ENCODE assay signal across 11 cellular contexts in the genomic region with DNA sequence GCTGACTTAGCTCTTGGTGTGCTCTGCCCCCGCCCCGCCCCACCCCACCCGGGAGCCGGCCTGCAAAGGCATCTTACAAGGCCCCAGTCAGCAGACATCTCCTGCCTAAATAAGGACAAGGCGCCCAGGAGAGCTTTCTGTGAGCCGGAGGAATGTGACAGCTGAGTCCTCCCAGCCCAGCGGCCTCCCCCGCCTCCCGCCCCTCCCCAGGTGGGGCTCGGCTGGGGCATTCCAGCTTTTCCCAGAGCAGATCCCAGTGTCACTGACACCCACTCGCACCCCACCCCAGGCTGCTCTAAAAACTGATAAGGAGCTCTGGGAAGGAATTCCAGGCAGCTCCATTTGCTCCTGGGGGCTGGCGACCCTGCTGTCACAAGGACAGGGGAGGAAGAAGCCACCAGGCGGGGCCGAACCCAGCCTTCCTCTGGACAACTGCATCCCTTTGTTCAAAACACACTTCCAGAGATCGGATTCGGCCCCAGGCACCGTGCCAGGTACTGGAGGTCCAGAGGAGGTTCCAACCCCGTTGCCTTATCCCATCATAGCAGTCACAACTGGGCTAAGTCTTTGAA. TPM values are rescaled to one million over a fixed set of nuclear protein-coding genes. Genes with fewer than 3 reads are reported as not detected.
A peak's percentile ranks its signal among the peaks of the same experiment; 100 is the strongest.
DNase-seq lines count a peak whose midpoint lies in the region; ATAC-seq, FAIRE-seq and TF ChIP-seq lines count a peak whose summit lies in the region.
"Had no signal": no experiment of that assay in that cellular context is flagged by ENCODE, and none has a peak within 500 bp of the region (broad histone marks: within the 10 kb centered on the region; RNA-seq: fewer than 3 reads in every experiment).

No MANE protein-coding gene starts in this region.

- H3K4me2 ChIP-seq in H1 (ENCODE audit: insufficient read depth in 1 of 2, low read depth in 2 of 2, low read length in 2 of 2), result peak overlapping the region in 1 of 2 experiments; percentile 26; a peak in 2 of 4 replicates

- H4K8ac ChIP-seq in H1 (ENCODE audit: extremely low read depth, insufficient read depth, low read length), result no peak overlapping the region

- no peak overlapping the region for H3K4ac ChIP-seq in H1 (replicated peaks; ENCODE audit: insufficient read length, low read depth, low read length)

- no peaks in the 10 kb centered on the region for H3K79me2 ChIP-seq in H1 (ENCODE audit: control insufficient read depth in 1 of 2, insufficient read depth in 2 of 2, low read length in 2 of 2)

- no peak for TF ChIP-seq EP300 in H1 (IDR thresholded peaks at IDR 0.05; ENCODE audit: borderline replicate concordance in 1 of 2, low read depth in 2 of 2, low read length in 2 of 2)

- no peak overlapping the region for H3K23ac ChIP-seq in H1 (ENCODE audit: insufficient read length)

- H3K27me3 ChIP-seq in H1 (replicated peaks in 1 of 4; ENCODE audit: control insufficient read depth in 3 of 4, extremely low read depth in 1 of 4, insufficient read depth in 3 of 4, low read length in 3 of 4), result no peaks in the 10 kb centered on the region
- H3K27me3 ChIP-seq in skeletal muscle tissue (ENCODE audit: control insufficient read depth in 3 of 3, insufficient read depth in 3 of 3, low read length in 3 of 3), result no peaks in the 10 kb centered on the region

- FAIRE-seq in H1 (lab: Jason Lieb, UNC), result no peak

- H2BK20ac ChIP-seq in H1 (ENCODE audit: low read length), result no peak overlapping the region

- POLR2A ChIA-PET in H1 (lab: Charles Lee; ENCODE audit: partially characterized antibody), result interaction anchor here (0.7 to 1.7 kb wide), 5 partner anchors 17 to 50 kb away, joined by 3 to 5 read pairs (median 3); partner anchors contain the start of gene JPH2

- H3K36me3 ChIP-seq in H1 (ENCODE audit: control insufficient read depth in 2 of 4, insufficient read depth in 4 of 4, low read length in 3 of 4) (no peaks in the 10 kb centered on the region), skeletal muscle tissue (ENCODE audit: control insufficient read depth in 3 of 3, insufficient read depth in 3 of 3, low read length in 3 of 3) (no peaks in the 10 kb centered on the region)

- H3K23me2 ChIP-seq in H1 (ENCODE audit: low read depth, low read length), result no peaks in the 10 kb centered on the region

- no peak overlapping the region for H3K14ac ChIP-seq in H1 (ENCODE audit: insufficient read length)

- H2BK120ac ChIP-seq in H1 (replicated peaks; ENCODE audit: low read depth, low read length), result no peak overlapping the region

- peak; percentile 42 for ATAC-seq in left colon
- ATAC-seq: effector memory CD8-positive, alpha-beta T cell had no signal

- no peak overlapping the region for H2AK5ac ChIP-seq in H1 (ENCODE audit: low read depth, low read length)

- H3K9ac ChIP-seq in H1 (replicated peaks in 1 of 4; ENCODE audit: extremely low read depth in 1 of 4, low read depth in 3 of 4, low read length in 3 of 4), result 0 out of 7 replicates have a peak overlapping the region, but pooled peaks of 1 of the 4 experiments have one; percentile 27
- peak overlapping the region; percentile 48 to 73 (median 68) for H3K9ac ChIP-seq in skeletal muscle tissue (ENCODE audit: low read depth in 1 of 3, low read length in 3 of 3)

- CTCF ChIA-PET in H1 (lab: Charles Lee; ENCODE audit: partially characterized antibody), result interaction anchor here (0.7 to 3.0 kb wide), 10 partner anchors 11 to 81 kb away, joined by 3 to 17 read pairs (median 3); no protein-coding TSS in a partner anchor

- TF ChIP-seq POLR2A in H1 (IDR thresholded peaks at IDR 0.05; ENCODE audit: control extremely low read depth in 1 of 2, low read depth in 2 of 2, low read length in 2 of 2), result no peak

- H2BK12ac ChIP-seq in H1 (ENCODE audit: low read depth, low read length), result 0 out of 2 replicates have a peak overlapping the region, but pooled peaks have one; percentile 29

- H4K20me1 ChIP-seq in H1 (replicated peaks in 1 of 2; ENCODE audit: control insufficient read depth in 1 of 2, insufficient read depth in 2 of 2, low read length in 2 of 2), result no peaks in the 10 kb centered on the region

- 50% methylated on average over 13 of the region's 18 CpGs; no CpG with 5 or more reads in 1 of the 2 experiments for whole genome bisulfite sequencing in H1 (ENCODE audit: extremely low coverage in 1 of 2, insufficient coverage in 1 of 2, insufficient read length in 1 of 2, insufficient replicate concordance in 2 of 2, low coverage in 1 of 2, low lambda C conversion rate in 2 of 2, missing lambda C conversion rate in 1 of 2), 2 experiments

- no peak overlapping the region for H2BK15ac ChIP-seq in H1 (ENCODE audit: low read length)

- no peak overlapping the region for H3K56ac ChIP-seq in H1 (replicated peaks; ENCODE audit: insufficient read length, low read depth, low read length)

- H3K27ac ChIP-seq in H1 (ENCODE audit: low read depth, low read length), result 0 out of 2 replicates have a peak overlapping the region, but pooled peaks have one; percentile 28
- H3K27ac ChIP-seq in skeletal muscle tissue (ENCODE audit: low read depth, low read length), result peak overlapping the region; percentile 89

- peak; percentile 31 for DNase-seq in HS-27A (ENCODE audit: low read depth)
- peak; percentile 25 to 55 for DNase-seq in H1 (ENCODE audit: low read depth in 1 of 2, low spot score in 2 of 2)
- peak; percentile 20 to 73 for DNase-seq in left colon
- no peak for DNase-seq in cerebellum (ENCODE audit: low spot score)
- no peak for DNase-seq in NAMALWA (ENCODE audit: low spot score)
- no peak for DNase-seq in NCI-H1092 treated with DMSO at 0.1 percent for 48 hours (lab: John Stamatoyannopoulos, UW)
- no peak for DNase-seq in DMS53 treated with DMSO at 0.1 percent for 48 hours (lab: John Stamatoyannopoulos, UW; ENCODE audit: unreplicated experiment)
- DNase-seq: effector memory CD8-positive, alpha-beta T cell; NCI-H510A treated with DMSO at 0.1 percent for 48 hours had no signal

- H4K91ac ChIP-seq in H1 (replicated peaks; ENCODE audit: insufficient read length, low read length), result no peak overlapping the region

- TF ChIP-seq CTCF in H1 (IDR thresholded peaks at IDR 0.05; ENCODE audit: control extremely low read depth in 1 of 3, insufficient read depth in 1 of 3, low read depth in 1 of 3, low read length in 3 of 3), result no peak

- H3K4me1 ChIP-seq in H1 (replicated peaks in 1 of 4; ENCODE audit: control insufficient read depth in 3 of 4, insufficient read depth in 4 of 4, low read length in 3 of 4) (peaks cover 0 to 4% (median 2%) of the 10 kb centered on the region in 4 experiments; a peak in 3 of 7 replicates), skeletal muscle tissue (ENCODE audit: control insufficient read depth in 3 of 3, insufficient read depth in 3 of 3, low read length in 3 of 3) (peaks cover 45 to 71% (median 59%) of the 10 kb centered on the region in 3 donors)

- no peak overlapping the region for H4K5ac ChIP-seq in H1 (ENCODE audit: insufficient read length, low read depth, low read length)

- intact Hi-C loops in left colon (cut with DNase I, micrococcal nuclease), result no loop called here

- H2AFZ ChIP-seq in H1 (ENCODE audit: low read length), result peak overlapping the region; percentile 60

- H3K4me3 ChIP-seq in H1 (ENCODE audit: extremely low read depth in 1 of 4, insufficient read depth in 2 of 4, low read depth in 3 of 4, low read length in 4 of 4), result peak overlapping the region in 1 of 4 experiments; percentile 31; a peak in 1 of 8 replicates
- peak overlapping the region in 2 of 3 donors; percentile 19 to 29 for H3K4me3 ChIP-seq in skeletal muscle tissue (ENCODE audit: low read length in 3 of 3)

- H3K9me3 ChIP-seq in H1 (ENCODE audit: insufficient read depth in 2 of 2, low read depth in 1 of 2, low read length in 1 of 2), result no peaks in the 10 kb centered on the region
- H3K9me3 ChIP-seq in skeletal muscle tissue (ENCODE audit: control insufficient read depth in 3 of 3, low read length in 3 of 3), result no peaks in the 10 kb centered on the region

- no peak overlapping the region for H3K18ac ChIP-seq in H1 (ENCODE audit: extremely low read depth, low read length)

- no peak for TF ChIP-seq RAD21 in H1 (IDR thresholded peaks at IDR 0.05 in 1 of 2, conservative IDR thresholded peaks at IDR 0.05 in 1 of 2; ENCODE audit: low read depth in 2 of 2, low read length in 2 of 2)

- no peak overlapping the region for H2BK5ac ChIP-seq in H1 (ENCODE audit: low read depth, low read length)

- H3K79me1 ChIP-seq in H1 (ENCODE audit: low read depth, low read length), result no peaks in the 10 kb centered on the region

TF ChIP-seq in H1, 55 proteins besides CTCF, POLR2A, EP300 and RAD21:
- peak; percentile 51; the same call in 1 of the 2 replicates for TF ChIP-seq TEAD4 (IDR thresholded peaks at IDR 0.05; ENCODE audit: low read depth, low read length)
- TF ChIP-seq SIN3A (conservative IDR thresholded peaks at IDR 0.05 in 1 of 2, IDR thresholded peaks at IDR 0.05 in 1 of 2; ENCODE audit: low read depth in 1 of 2, low read length in 2 of 2), result 0 out of 4 replicates have a peak, but pooled peaks of 1 of the 2 experiments have one; percentile 50
- peak; percentile 84 for TF ChIP-seq SRF (IDR thresholded peaks at IDR 0.05; ENCODE audit: low read depth, low read length)
- TF ChIP-seq SP1 (IDR thresholded peaks at IDR 0.05; ENCODE audit: low read depth, low read length), result no peak

RNA-seq across cellular contexts. Expression of gene JPH2, which starts 49.7 kb away (rescaled TPM):
- total RNA-seq in H1 (2021; fragmentation: NEBNext Ultra II Directional; extraction: Animal tissue kit (Norgen Biotek cat#: 25700)), result 1.3 and 1.5 TPM in 2 replicates
- polyA plus RNA-seq in H1 (2011; rRNA removed), result 0.59 and 0.83 TPM in 2 replicates
- polyA plus RNA-seq in H1 (2011; cell fraction: cytosol; rRNA removed), result 0.85 TPM
- 1.3 TPM for polyA plus RNA-seq in H1 (2011; cell fraction: nucleus; rRNA removed)
- polyA plus RNA-seq in H1 (2012, experiment 1 of 2), result 0.54 to 1.0 TPM (median 0.76 TPM) in 4 replicates
- polyA plus RNA-seq in H1 (2012, experiment 2 of 2), result 0.39 TPM
- polyA plus RNA-seq in H1 (2013, experiment 1 of 2), result 0.43 TPM
- 0.39 TPM for polyA plus RNA-seq in H1 (2013, experiment 2 of 2)
- 0.83 and 0.91 TPM in 2 replicates for polyA minus RNA-seq in H1 (2011; rRNA and poly(A)+ RNA removed)
- polyA minus RNA-seq in H1 (2011; cell fraction: cytosol; rRNA and poly(A)+ RNA removed), result 1.0 TPM
- polyA minus RNA-seq in H1 (2011; cell fraction: nucleus; rRNA and poly(A)+ RNA removed), result 1.6 TPM
- 10 to 100 TPM in 1 of 2 donors, under 1 TPM in 1; 0.92 to 12.9 TPM for total RNA-seq in left colon
- total RNA-seq in skeletal muscle tissue, result 85.1 TPM
- 0.36 TPM for total RNA-seq in cerebellum
- total RNA-seq: lung microvascular endothelial cell had no signal

Comparison
In these comparisons a context has a peak if more than half of its experiments do, and no peak if none do; other contexts are left out.
1. DNase-seq: peak in HS-27A (single experiment), H1 (2 of 2) and left colon (2 of 2); none in cerebellum (single experiment), NAMALWA (single experiment), NCI-H1092 treated with DMSO at 0.1 percent for 48 hours (single experiment) and DMS53 treated with DMSO at 0.1 percent for 48 hours (single experiment).